8 cellular contexts compared by ENCODE assay signal in the genomic region with DNA sequence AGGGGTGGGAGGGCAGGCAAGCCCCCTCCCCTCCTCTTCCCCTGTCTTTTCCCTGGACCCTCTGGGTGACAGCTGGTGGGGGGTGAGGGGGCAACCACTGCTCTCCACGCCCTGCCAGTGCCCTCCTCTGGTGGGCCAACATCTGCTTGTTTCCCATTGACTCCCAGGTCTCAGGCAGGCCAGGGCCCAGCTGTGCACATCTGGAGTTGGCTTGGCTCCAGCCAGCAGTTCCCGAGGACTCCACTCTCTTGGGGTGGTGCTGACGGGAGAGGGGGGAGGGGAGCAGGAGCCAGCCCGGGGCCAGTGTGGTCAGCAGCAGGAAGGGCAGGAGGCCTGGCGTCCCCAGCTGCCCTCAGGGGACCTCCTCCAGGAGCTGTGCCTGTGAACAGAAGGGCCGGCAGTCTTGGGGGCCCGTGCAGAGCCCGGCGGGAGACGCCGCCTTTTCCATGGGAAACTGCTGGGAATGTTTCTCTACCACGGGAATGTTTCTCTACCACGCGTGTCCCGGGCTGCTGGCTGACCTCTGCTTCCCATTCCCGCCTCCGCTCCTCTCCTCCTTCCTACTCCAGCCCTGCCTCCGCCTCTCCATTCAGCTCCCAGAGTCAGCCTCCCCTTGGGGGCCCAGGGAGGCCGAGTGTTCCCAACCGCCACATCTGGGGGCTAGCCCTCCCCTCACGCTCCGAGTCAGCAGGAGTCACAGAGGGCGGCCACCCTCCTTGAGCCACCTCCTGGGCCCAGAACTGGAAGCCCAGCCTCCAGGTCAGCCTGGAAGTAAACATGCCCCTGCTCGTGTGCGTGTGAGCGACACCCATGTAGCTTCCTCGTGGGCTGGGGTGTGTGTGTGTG. TPM values are rescaled to one million over a fixed set of nuclear protein-coding genes. Genes with fewer than 3 reads are reported as not detected.
DNase-seq lines count a peak whose midpoint lies in the region; TF ChIP-seq lines count a peak whose summit lies in the region.

No MANE protein-coding gene starts in this region.

- 46 to 63% (median 52%) methylated on average over 15 to 27 of the region's 27 CpGs for WGBS in adrenal gland, 4 donors

- H3K27me3 ChIP-seq in adrenal gland (no peaks in the 10 kb centered on the region), left ventricle myocardium inferior (ENCODE audit: low read depth) (no peaks in the 10 kb centered on the region)

- H3K4me1 ChIP-seq in adrenal gland (replicated peaks in 1 of 2) (peaks cover 19 to 49% of the 10 kb centered on the region in 2 donors), left ventricle myocardium inferior (peaks cover 84% of the 10 kb centered on the region)

- H3K27ac ChIP-seq in adrenal gland (peak overlapping the region in 4 of 5 donors; percentile 62 to 91 (median 78)), left ventricle myocardium inferior (replicated peaks) (peak overlapping the region; percentile 98)

- TF ChIP-seq CTCF in adrenal gland (IDR thresholded peaks at IDR 0.05) (no peak), left ventricle myocardium inferior (IDR thresholded peaks at IDR 0.05; ENCODE audit: borderline replicate concordance) (no peak)

- no peaks in the 10 kb centered on the region for H3K36me3 ChIP-seq in adrenal gland (replicated peaks in 1 of 2)
- H3K36me3 ChIP-seq in left ventricle myocardium inferior, result no peaks in the 10 kb centered on the region

- DNase-seq in GM03348 (ENCODE audit: low spot score) (peak; percentile 73), adrenal gland (peak; percentile 42 to 87 (median 67)), left ventricle myocardium inferior (peak; percentile 95), skeletal muscle cell (ENCODE audit: low read depth) (peak; percentile 75), ACHN (no peak), GOT3 (lab: John Stamatoyannopoulos, UW) (no peak), NCI-H1436 treated with DMSO at 0.1 percent for 48 hours (lab: John Stamatoyannopoulos, UW) (no peak)
- DNase-seq in activated CD8-positive, alpha-beta memory T cell treated with anti-CD3 and anti-CD28 coated beads, Interleukin-2, amount 50 U/mL, for 4 hours, result no peak

- H3K9me3 ChIP-seq in adrenal gland (replicated peaks in 1 of 3), result no peaks in the 10 kb centered on the region
- H3K9me3 ChIP-seq in left ventricle myocardium inferior (replicated peaks), result no peaks in the 10 kb centered on the region

- H3K4me3 ChIP-seq in adrenal gland, result no peak overlapping the region
- H3K4me3 ChIP-seq in left ventricle myocardium inferior, result peak overlapping the region; percentile 54
- no peak overlapping the region for H3K4me3 ChIP-seq in skeletal muscle cell (ENCODE audit: low read depth, low read length)

- intact Hi-C loops in adrenal gland (cut with DNase I), result loop anchor here in 1 of 2 donors (10.0 kb wide), 2 partner anchors 55 to 95 kb away; partner anchors contain the start of gene ST6GALNAC2
- intact Hi-C loops in left ventricle myocardium inferior (cut with micrococcal nuclease), result loop anchor here (10.0 kb wide), 1 partner anchor 145 kb away; no protein-coding TSS in a partner anchor

- in situ Hi-C loops in ACHN (cut with HindIII; ENCODE audit: low pct_ligation_motif_present, low pct_unique_long_range_greater_than_20kb, low sequenced_read_pairs), result no loop called here

- no peak for TF ChIP-seq POLR2A in adrenal gland (IDR thresholded peaks at IDR 0.05)

RNA-seq across cellular contexts. Expression of gene CYGB, which starts 7.6 kb away (rescaled TPM):
- 10 to 100 TPM in 7 of 8 donors, 1 to 10 TPM in 1; 9.5 to 18.1 (median 14.3) TPM for total RNA-seq in adrenal gland
- polyA plus RNA-seq in adrenal gland, result 10 to 100 TPM in 2 of 3 donors, 1 to 10 TPM in 1; 7.8 to 38.3 (median 32.1) TPM
- total RNA-seq in left ventricle myocardium inferior, result 24.1 TPM

RNA-seq across cellular contexts. Expression of gene PRCD, which starts 10.0 kb away (rescaled TPM):
- total RNA-seq in adrenal gland (1 to 10 TPM in 6 of 8 donors, not detected in 2; 1.5 to 5.7 (median 2.8) TPM), left ventricle myocardium inferior (3.9 TPM)
- polyA plus RNA-seq in adrenal gland, result 10 to 100 TPM in 2 of 3 donors, 1 to 10 TPM in 1; 4.5 to 37.2 (median 14.3) TPM

RNA-seq across cellular contexts. Expression of gene RHBDF2, which starts 28.6 kb away (rescaled TPM):
- 100 to 1,000 TPM in 1 of 8 donors, 10 to 100 TPM in 7; 12.3 to 156 (median 43.8) TPM for total RNA-seq in adrenal gland
- 10 to 100 TPM in 2 of 3 donors, 1 to 10 TPM in 1; 4.9 to 39.3 (median 19.1) TPM for polyA plus RNA-seq in adrenal gland
- 13.8 TPM for total RNA-seq in left ventricle myocardium inferior

RNA-seq across cellular contexts. Expression of gene ST6GALNAC2, which starts 55.8 kb away (rescaled TPM):
- total RNA-seq in adrenal gland, result 10 to 100 TPM in 2 of 8 donors, 1 to 10 TPM in 6; 4.5 to 37.8 (median 6.4) TPM
- 1 to 10 TPM; 3.4 to 4.3 (median 3.8) TPM for polyA plus RNA-seq in adrenal gland
- total RNA-seq in left ventricle myocardium inferior, result 4.3 TPM

Comparison
In these comparisons a context has a peak if more than half of its experiments do, and no peak if none do; other contexts are left out.
1. DNase-seq: peak in GM03348 (single experiment), adrenal gland (7 of 7), left ventricle myocardium inferior (single experiment) and skeletal muscle cell (single experiment); none in ACHN (single experiment), activated CD8-positive, alpha-beta memory T cell treated with anti-CD3 and anti-CD28 coated beads, Interleukin-2, amount 50 U/mL, for 4 hours (single experiment), GOT3 (single experiment) and NCI-H1436 treated with DMSO at 0.1 percent for 48 hours (single experiment).